Comparison of ENCODE assay signal across 8 cellular contexts in the genomic region with DNA sequence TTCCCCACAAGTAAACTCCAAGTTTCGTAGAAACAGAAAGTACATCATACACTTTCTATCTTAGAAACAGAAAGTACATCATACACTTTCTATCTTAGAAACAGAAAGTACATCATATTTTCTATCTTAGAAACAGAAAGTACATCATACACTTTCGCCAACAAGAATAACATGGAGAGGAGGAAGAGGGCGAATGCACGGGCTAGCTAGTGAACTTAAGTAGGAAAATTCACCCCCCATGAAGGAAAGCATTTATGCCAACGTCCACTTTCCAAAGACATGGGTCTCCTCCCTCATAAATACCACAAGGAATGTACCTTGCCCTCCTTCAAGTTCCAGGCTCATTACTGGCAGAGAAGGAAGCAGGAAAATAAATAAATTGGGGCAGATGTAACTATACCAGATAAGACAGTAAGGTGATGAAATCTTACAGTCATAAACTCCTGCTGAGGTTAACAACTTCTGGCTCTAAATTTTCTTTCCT.
DNase-seq lines count a peak whose midpoint lies in the region; ATAC-seq and TF ChIP-seq lines count a peak whose summit lies in the region.

No MANE protein-coding gene starts in this region.

- no peak overlapping the region for H2BK12ac ChIP-seq in mesenchymal stem cell (ENCODE audit: low read length in 2 of 2)

- H4K91ac ChIP-seq in mesenchymal stem cell (ENCODE audit: low read length), result no peak overlapping the region

- no peak overlapping the region for H2AK5ac ChIP-seq in mesenchymal stem cell (ENCODE audit: low read length, severe bottlenecking)

- no peak for TF ChIP-seq CTCF in hepatocyte (IDR thresholded peaks at IDR 0.05; ENCODE audit: poor library complexity)

- H4K20me1 ChIP-seq in hepatocyte (ENCODE audit: insufficient read depth, poor library complexity, severe bottlenecking), result no peaks in the 10 kb centered on the region

- 77% methylated on average over 5 of the region's 5 CpGs for WGBS in hepatocyte (ENCODE audit: low lambda C conversion rate, missing lambda C conversion rate)
- 96% methylated on average over 2 of the region's 5 CpGs for WGBS in mesenchymal stem cell

- no peak overlapping the region for H2BK5ac ChIP-seq in mesenchymal stem cell (ENCODE audit: low read depth, low read length, poor library complexity, severe bottlenecking)

- no peak overlapping the region for H3K23ac ChIP-seq in mesenchymal stem cell (ENCODE audit: low read length in 2 of 2)

- H3K4me2 ChIP-seq in hepatocyte, result peak overlapping the region; percentile 59
- no peak overlapping the region for H3K4me2 ChIP-seq in mesenchymal stem cell (ENCODE audit: low read length, poor library complexity, severe bottlenecking)

- H3K27ac Mint-ChIP-seq in IgD-negative memory B cell, result peak overlapping the region; percentile 1 to 84 (median 46)

- peaks cover 12 to 19% (median 15%) of the 10 kb centered on the region in 3 donors for H3K4me1 Mint-ChIP-seq in IgD-negative memory B cell

- H4K8ac ChIP-seq in mesenchymal stem cell (ENCODE audit: low read length), result no peak overlapping the region

- no peak overlapping the region for H3K18ac ChIP-seq in mesenchymal stem cell (ENCODE audit: low read depth in 1 of 2, low read length in 2 of 2)

- no peaks in the 10 kb centered on the region for H3K79me1 ChIP-seq in mesenchymal stem cell (replicated peaks; ENCODE audit: low read length, poor library complexity, severe bottlenecking)

- no peak overlapping the region for H3K14ac ChIP-seq in mesenchymal stem cell (ENCODE audit: low read length in 2 of 2)

- H3K4me3 Mint-ChIP-seq in IgD-negative memory B cell, result peak overlapping the region; percentile 39 to 87 (median 70)

- H3K4me3 ChIP-seq in hepatocyte (no peak overlapping the region), mesenchymal stem cell (ENCODE audit: insufficient read depth in 1 of 2, low read depth in 1 of 2, low read length in 2 of 2) (peak overlapping the region in 1 of 2 experiments; percentile 22)

- no peaks in the 10 kb centered on the region for H3K9me2 ChIP-seq in hepatocyte (replicated peaks; ENCODE audit: insufficient read depth)

- H3K27me3 Mint-ChIP-seq in IgD-negative memory B cell, result peaks cover 3% of the 10 kb centered on the region

- peaks cover 2% of the 10 kb centered on the region for H3K36me3 Mint-ChIP-seq in IgD-negative memory B cell

- no peaks in the 10 kb centered on the region for H3K79me2 ChIP-seq in hepatocyte

- no peaks in the 10 kb centered on the region for H3K27me3 ChIP-seq in hepatocyte
- no peaks in the 10 kb centered on the region for H3K27me3 ChIP-seq in mesenchymal stem cell (ENCODE audit: control insufficient read depth in 1 of 2, insufficient read depth in 1 of 2, low read length in 2 of 2)

- no peak overlapping the region for H3K9ac ChIP-seq in mesenchymal stem cell (ENCODE audit: low read length)

- H2AFZ ChIP-seq in hepatocyte, result no peak overlapping the region
- H2AFZ ChIP-seq in mesenchymal stem cell (ENCODE audit: low read depth, low read length), result no peak overlapping the region

- H3K9me3 ChIP-seq in hepatocyte (ENCODE audit: low read depth) (no peaks in the 10 kb centered on the region), mesenchymal stem cell (ENCODE audit: control insufficient read depth, low read length) (no peaks in the 10 kb centered on the region)

- no peak overlapping the region for H2BK15ac ChIP-seq in mesenchymal stem cell (ENCODE audit: low read depth, poor library complexity, severe bottlenecking)

- no peak overlapping the region for H3K4ac ChIP-seq in mesenchymal stem cell (ENCODE audit: low read depth in 1 of 2, low read length in 2 of 2)

- peaks cover 53% of the 10 kb centered on the region for H3K4me1 ChIP-seq in hepatocyte (ENCODE audit: insufficient read depth)
- no peaks in the 10 kb centered on the region for H3K4me1 ChIP-seq in mesenchymal stem cell (ENCODE audit: control insufficient read depth, insufficient read depth, low read depth, low read length)

- H2BK120ac ChIP-seq in mesenchymal stem cell (ENCODE audit: low read depth, low read length), result no peak overlapping the region

- peaks cover 2 to 4% (median 4%) of the 10 kb centered on the region in 3 donors for H3K9me3 Mint-ChIP-seq in IgD-negative memory B cell

- DNase-seq in hepatocyte (ENCODE audit: low spot score) (peak; percentile 33), D341Med (ENCODE audit: low spot score) (no peak), COLO668 (lab: John Stamatoyannopoulos, UW; ENCODE audit: unreplicated experiment) (no peak), mesenchymal stem cell (no peak), DMS153 treated with DMSO at 0.1 percent for 48 hours (lab: John Stamatoyannopoulos, UW; ENCODE audit: unreplicated experiment) (no peak)

- H3K27ac ChIP-seq in hepatocyte (peak overlapping the region; percentile 90), mesenchymal stem cell (ENCODE audit: low read length, poor library complexity, severe bottlenecking) (no peak overlapping the region)

- H3K36me3 ChIP-seq in hepatocyte (replicated peaks; ENCODE audit: insufficient read depth, low read depth) (no peaks in the 10 kb centered on the region), mesenchymal stem cell (ENCODE audit: control insufficient read depth in 1 of 2, insufficient read depth in 2 of 2, low read depth in 1 of 2, low read length in 2 of 2) (no peaks in the 10 kb centered on the region)

- peak; percentile 96 for ATAC-seq in GM18499 (IDR thresholded peaks at IDR 0.05; ENCODE audit: insufficient read depth, unreplicated experiment)
- ATAC-seq in GM21576 (IDR thresholded peaks at IDR 0.05; ENCODE audit: unreplicated experiment), result peak; percentile 95
